Comparison of ENCODE assay signal across 34 cellular contexts in the genomic region with DNA sequence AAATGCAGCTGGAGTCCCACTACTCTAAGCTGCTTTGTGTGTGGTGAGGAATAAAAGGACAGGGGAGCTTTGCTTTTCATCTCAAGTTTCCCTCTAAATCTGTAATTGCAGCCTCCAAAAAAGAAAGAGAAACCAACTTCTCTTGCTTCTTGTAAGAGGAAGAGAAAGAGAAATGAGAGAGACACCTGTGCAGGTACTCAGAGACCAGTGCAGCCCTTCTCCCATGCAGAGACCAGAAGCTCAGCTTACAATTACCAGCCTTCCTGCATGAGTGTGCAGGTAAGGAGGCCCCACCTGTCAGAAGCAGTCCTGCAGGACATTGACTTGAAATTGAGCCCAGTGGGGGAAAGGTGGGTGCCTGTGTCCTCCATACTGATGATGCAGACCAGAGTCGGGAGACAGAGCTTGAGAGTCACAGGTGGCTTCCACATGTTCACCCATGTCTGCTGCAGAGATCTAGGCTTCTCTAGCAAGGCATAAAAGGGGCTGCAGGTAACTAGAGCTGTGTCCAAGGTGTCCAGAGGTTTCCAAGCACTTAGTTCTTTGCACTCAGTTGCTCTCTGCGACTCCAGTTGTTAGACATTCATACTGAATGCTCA. TPM values are rescaled to one million over a fixed set of nuclear protein-coding genes. Genes with fewer than 3 reads are reported as not detected.
DNase-seq lines count a peak whose midpoint lies in the region; ATAC-seq and TF ChIP-seq lines count a peak whose summit lies in the region.
"Had no signal": no experiment of that assay in that cellular context is flagged by ENCODE, and none has a peak within 500 bp of the region (broad histone marks: within the 10 kb centered on the region; RNA-seq: fewer than 3 reads in every experiment).

No MANE protein-coding gene starts in this region.

- peaks cover 5% of the 10 kb centered on the region for H3K9me3 Mint-ChIP-seq in activated CD4-positive, alpha-beta T cell treated with anti-CD3 and anti-CD28 coated beads, Interleukin-2, amount 10 ng/mL, durations not matched to agents 7 days and 5 days
- H3K9me3 Mint-ChIP-seq in osteocyte (ENCODE audit: unreplicated experiment): no peaks in the 10 kb centered on the region
- H3K9me3 Mint-ChIP-seq: activated T-helper 17 cell treated with anti-CD3 and anti-CD28 coated beads, Interleukin-2, amount 50 U/mL, for 72 hours; natural killer cell treated with Interleukin-12 subunit alpha and Interleukin-12 subunit beta and Interleukin-15 and Interleukin-18, amount 100 ng/mL, for 72 hours had no signal

- no peak overlapping the region for H3K4me3 Mint-ChIP-seq in activated CD4-positive, alpha-beta T cell treated with anti-CD3 and anti-CD28 coated beads, Interleukin-2, amount 10 ng/mL, durations not matched to agents 7 days and 5 days
- no peak overlapping the region for H3K4me3 Mint-ChIP-seq in osteocyte (ENCODE audit: unreplicated experiment)
- H3K4me3 Mint-ChIP-seq: activated CD4-positive, alpha-beta T cell treated with anti-CD3 and anti-CD28 coated beads, Interleukin-2, amount 10 ng/mL, durations not matched to agents 24 days and 14 days; activated T-helper 17 cell treated with anti-CD3 and anti-CD28 coated beads, Interleukin-2, amount 50 U/mL, for 72 hours; natural killer cell treated with Interleukin-12 subunit alpha and Interleukin-12 subunit beta and Interleukin-15 and Interleukin-18, amount 100 ng/mL, for 72 hours; stimulated activated memory B cell treated with anti-CD40 and anti-IgM and Interleukin-4, amounts not matched to agents 10 μg/mL and 1 μg/mL and 100 μg/mL, for 72 hours had no signal

- peak; percentile 57 for ATAC-seq in HG02623 (IDR thresholded peaks at IDR 0.05; ENCODE audit: unreplicated experiment)
- ATAC-seq: A549; activated naive CD4-positive, alpha-beta T cell treated with anti-CD3 and anti-CD28 coated beads, Interleukin-2, amount 50 U/mL, for 72 hours; activated T-helper 17 cell treated with anti-CD3 and anti-CD28 coated beads, Interleukin-2, amount 50 U/mL, for 72 hours; natural killer cell treated with Interleukin-12 subunit alpha and Interleukin-12 subunit beta and Interleukin-15 and Interleukin-18, amount 100 ng/mL, for 72 hours; right cardiac atrium; SK-N-SH treated with all-trans-retinoic acid at 6 μM for 48 hours; stimulated activated memory B cell treated with anti-CD40 and anti-IgM and Interleukin-4, amounts not matched to agents 10 μg/mL and 1 μg/mL and 100 μg/mL, for 72 hours had no signal

- H3K27me3 ChIP-seq in MM.1S (replicated peaks; ENCODE audit: insufficient read depth, low read length) (no peaks in the 10 kb centered on the region), GM23248 (replicated peaks; ENCODE audit: insufficient read depth) (no peaks in the 10 kb centered on the region)
- no peaks in the 10 kb centered on the region for H3K27me3 ChIP-seq in effector memory CD4-positive, alpha-beta T cell (replicated peaks; ENCODE audit: control insufficient read depth, insufficient read depth, low read length, poor library complexity, severe bottlenecking)
- H3K27me3 ChIP-seq: BE2C, ovary, testis, uterus had no signal

- peak overlapping the region; percentile 78 for H3K27ac ChIP-seq in MM.1S (ENCODE audit: low read length)
- no peak overlapping the region for H3K27ac ChIP-seq in effector memory CD4-positive, alpha-beta T cell (ENCODE audit: insufficient read depth, low read length, poor library complexity, severe bottlenecking)
- H3K27ac ChIP-seq in GM23248: no peak overlapping the region
- H3K27ac ChIP-seq: A549, ovary, testis, uterus, WERI-Rb-1 had no signal

- TF ChIP-seq CTCF in MM.1S (IDR thresholded peaks at IDR 0.05; ENCODE audit: low read length) (no peak), osteocyte (IDR thresholded peaks at IDR 0.05) (no peak)

- H3K4me2 ChIP-seq in MM.1S (ENCODE audit: low read depth, low read length): peak overlapping the region; percentile 53
- H3K4me2 ChIP-seq in GM23248 (ENCODE audit: unreplicated experiment): no peak overlapping the region
- H3K4me2 ChIP-seq: A549 had no signal

- H3K27ac Mint-ChIP-seq in activated CD4-positive, alpha-beta T cell treated with anti-CD3 and anti-CD28 coated beads, Interleukin-2, amount 10 ng/mL, durations not matched to agents 7 days and 5 days: peak overlapping the region; percentile 58
- H3K27ac Mint-ChIP-seq in osteocyte (ENCODE audit: unreplicated experiment): no peak overlapping the region
- H3K27ac Mint-ChIP-seq: activated CD4-positive, alpha-beta T cell treated with anti-CD3 and anti-CD28 coated beads, Interleukin-2, amount 10 ng/mL, durations not matched to agents 24 days and 14 days; activated naive CD4-positive, alpha-beta T cell treated with anti-CD3 and anti-CD28 coated beads, Interleukin-2, amount 50 U/mL, for 72 hours; activated T-helper 17 cell treated with anti-CD3 and anti-CD28 coated beads, Interleukin-2, amount 50 U/mL, for 72 hours; natural killer cell treated with Interleukin-12 subunit alpha and Interleukin-12 subunit beta and Interleukin-15 and Interleukin-18, amount 100 ng/mL, for 72 hours; stimulated activated memory B cell treated with anti-CD40 and anti-IgM and Interleukin-4, amounts not matched to agents 10 μg/mL and 1 μg/mL and 100 μg/mL, for 72 hours had no signal

- peaks cover 10% of the 10 kb centered on the region for H3K4me1 Mint-ChIP-seq in activated CD4-positive, alpha-beta T cell treated with anti-CD3 and anti-CD28 coated beads, Interleukin-2, amount 10 ng/mL, durations not matched to agents 7 days and 5 days
- no peaks in the 10 kb centered on the region for H3K4me1 Mint-ChIP-seq in osteocyte (ENCODE audit: unreplicated experiment)
- H3K4me1 Mint-ChIP-seq: activated T-helper 17 cell treated with anti-CD3 and anti-CD28 coated beads, Interleukin-2, amount 50 U/mL, for 72 hours had no signal

- H3K36me3 ChIP-seq in MM.1S (replicated peaks; ENCODE audit: insufficient read depth, low read length) (no peaks in the 10 kb centered on the region), GM23248 (ENCODE audit: low read depth) (no peaks in the 10 kb centered on the region)
- H3K36me3 ChIP-seq in effector memory CD4-positive, alpha-beta T cell (ENCODE audit: control insufficient read depth, insufficient read depth, low read length): no peaks in the 10 kb centered on the region
- H3K36me3 ChIP-seq: BE2C, MG63, ovary, uterus, WERI-Rb-1 had no signal

- POLR2A ChIA-PET in activated CD4-positive, alpha-beta T cell treated with anti-CD3 and anti-CD28 coated beads, Interleukin-2, amount 10 ng/mL, durations not matched to agents 7 days and 5 days (lab: Charles Lee): no interaction called here

- in situ Hi-C loops in GM23248 (cut with MboI): no loop called here

- H3K9me2 ChIP-seq in MM.1S (replicated peaks; ENCODE audit: insufficient read depth, low read length) (no peaks in the 10 kb centered on the region), GM23248 (ENCODE audit: insufficient read depth) (no peaks in the 10 kb centered on the region)

- peaks cover 4% of the 10 kb centered on the region for H3K27me3 Mint-ChIP-seq in activated CD4-positive, alpha-beta T cell treated with anti-CD3 and anti-CD28 coated beads, Interleukin-2, amount 10 ng/mL, durations not matched to agents 7 days and 5 days
- H3K27me3 Mint-ChIP-seq in osteocyte (ENCODE audit: unreplicated experiment): peaks cover 15% of the 10 kb centered on the region

- H3K36me3 Mint-ChIP-seq in activated CD4-positive, alpha-beta T cell treated with anti-CD3 and anti-CD28 coated beads, Interleukin-2, amount 10 ng/mL, durations not matched to agents 7 days and 5 days (ENCODE audit: low read depth): no peaks in the 10 kb centered on the region
- no peaks in the 10 kb centered on the region for H3K36me3 Mint-ChIP-seq in osteocyte (ENCODE audit: unreplicated experiment)
- H3K36me3 Mint-ChIP-seq: activated naive CD4-positive, alpha-beta T cell treated with anti-CD3 and anti-CD28 coated beads, Interleukin-2, amount 50 U/mL, for 72 hours; natural killer cell treated with Interleukin-12 subunit alpha and Interleukin-12 subunit beta and Interleukin-15 and Interleukin-18, amount 100 ng/mL, for 72 hours had no signal

- H2AFZ ChIP-seq in MM.1S (ENCODE audit: low read length): peak overlapping the region; percentile 18
- no peak overlapping the region for H2AFZ ChIP-seq in GM23248

- H4K20me1 ChIP-seq in MM.1S (ENCODE audit: insufficient read depth, low read length) (no peaks in the 10 kb centered on the region), GM23248 (ENCODE audit: insufficient read depth) (no peaks in the 10 kb centered on the region)

- 8 to 10% methylated on average over 2 of the region's 2 CpGs for WGBS in GM23248 (ENCODE audit: low coverage in 1 of 2, low lambda C conversion rate in 2 of 2, missing lambda C conversion rate in 2 of 2), 2 experiments

- DNase-seq in activated CD4-positive, alpha-beta T cell treated with anti-CD3 and anti-CD28 coated beads, Interleukin-2, amount 10 ng/mL, durations not matched to agents 7 days and 5 days: no peak
- no peak for DNase-seq in activated CD4-positive, alpha-beta T cell treated with anti-CD3 and anti-CD28 coated beads, Interleukin-2, amount 50 U/mL, for 1 hour
- DNase-seq in MM.1S (peak; percentile 85), osteocyte (ENCODE audit: extremely low spot score, unreplicated experiment) (peak; percentile 30), GM23248 (no peak), ecto neural progenitor cell (ENCODE audit: low spot score) (no peak)
- DNase-seq in effector memory CD4-positive, alpha-beta T cell: no peak
- DNase-seq: activated CD4-positive, alpha-beta T cell treated with anti-CD3 and anti-CD28 coated beads, Interleukin-2, amount 10 ng/mL, durations not matched to agents 24 days and 14 days; anterior cingulate cortex; BE2C; cortex of kidney; DMS53; GF-D8; MG63; NCI-H1417; NCI-H2171; NCI-H524 treated with DMSO at 0.1 percent for 48 hours; ovary; right cardiac atrium; stimulated activated CD4-positive, alpha-beta T cell treated with anti-CD3 and anti-CD28 coated beads, Interleukin-4, amount 100 ng/mL, for 1 hour; testis; uterus; WERI-Rb-1 had no signal

- peak overlapping the region; percentile 16; the same call in 1 of the 2 replicates for H3K4me3 ChIP-seq in MM.1S (ENCODE audit: low read length)
- no peak overlapping the region for H3K4me3 ChIP-seq in effector memory CD4-positive, alpha-beta T cell (ENCODE audit: insufficient read depth, low read depth, low read length, poor library complexity, severe bottlenecking)
- no peak overlapping the region for H3K4me3 ChIP-seq in GM23248
- H3K4me3 ChIP-seq: A549, MG63, ovary, testis, uterus had no signal

- no peaks in the 10 kb centered on the region for H3K79me2 ChIP-seq in MM.1S (ENCODE audit: low read length)
- no peaks in the 10 kb centered on the region for H3K79me2 ChIP-seq in GM23248 (ENCODE audit: insufficient read depth)

- H3K9me3 ChIP-seq in MM.1S (replicated peaks; ENCODE audit: insufficient read depth, low read length) (no peaks in the 10 kb centered on the region), GM23248 (ENCODE audit: low read depth) (no peaks in the 10 kb centered on the region)
- H3K9me3 ChIP-seq in effector memory CD4-positive, alpha-beta T cell (ENCODE audit: control insufficient read depth, low read length): no peaks in the 10 kb centered on the region
- H3K9me3 ChIP-seq: BE2C, MG63, ovary, testis, uterus had no signal

- CTCF ChIA-PET in activated CD4-positive, alpha-beta T cell treated with anti-CD3 and anti-CD28 coated beads, Interleukin-2, amount 10 ng/mL, durations not matched to agents 7 days and 5 days (lab: Charles Lee): no interaction called here

- peaks cover 28% of the 10 kb centered on the region for H3K4me1 ChIP-seq in MM.1S (ENCODE audit: low read length)
- H3K4me1 ChIP-seq in effector memory CD4-positive, alpha-beta T cell (ENCODE audit: control insufficient read depth, insufficient read depth, low read length, poor library complexity, severe bottlenecking): no peaks in the 10 kb centered on the region
- no peaks in the 10 kb centered on the region for H3K4me1 ChIP-seq in GM23248 (ENCODE audit: insufficient read depth)
- H3K4me1 ChIP-seq: A549, BE2C, testis, uterus had no signal

- H3K9ac ChIP-seq in MM.1S (ENCODE audit: low read length): peak overlapping the region; percentile 28
- H3K9ac ChIP-seq in GM23248: no peak overlapping the region

- H3F3A ChIP-seq in MM.1S (ENCODE audit: insufficient read depth, low read length): peaks cover 15% of the 10 kb centered on the region
- H3F3A ChIP-seq in GM23248 (ENCODE audit: insufficient read depth): no peaks in the 10 kb centered on the region

RNA-seq across cellular contexts. Expression of a gene that starts 15.3 kb away (rescaled TPM):
- total RNA-seq in activated CD4-positive, alpha-beta T cell treated with anti-CD3 and anti-CD28 coated beads, Interleukin-2, amount 10 ng/mL, durations not matched to agents 7 days and 5 days: 10 to 100 TPM; 52.7 to 53.9 TPM
- 28.2 and 31.0 TPM in 2 replicates for total RNA-seq in osteocyte
- 11.5 and 27.2 TPM in 2 replicates for total RNA-seq in GM23248 (2014; rRNA removed; shearing (Covaris generic))
- 114 and 117 TPM in 2 replicates for polyA plus RNA-seq in GM23248 (2016; fragmentation: Nextera tagmentation; extraction: Ambion mirVana)

RNA-seq across cellular contexts. Expression of a gene that starts 55.0 kb away (rescaled TPM):
- total RNA-seq in activated CD4-positive, alpha-beta T cell treated with anti-CD3 and anti-CD28 coated beads, Interleukin-2, amount 10 ng/mL, durations not matched to agents 7 days and 5 days: not detected
- not detected in 2 replicates for total RNA-seq in osteocyte
- not detected in 2 replicates for total RNA-seq in GM23248 (2014; rRNA removed; shearing (Covaris generic))
- not detected in 2 replicates for polyA plus RNA-seq in GM23248 (2016; fragmentation: Nextera tagmentation; extraction: Ambion mirVana)
- total RNA-seq: activated naive CD4-positive, alpha-beta T cell treated with anti-CD3 and anti-CD28 coated beads, Interleukin-2, amount 50 U/mL, for 72 hours; activated T-helper 17 cell treated with anti-CD3 and anti-CD28 coated beads, Interleukin-2, amount 50 U/mL, for 72 hours; HT-29; mononuclear cell; natural killer cell treated with Interleukin-12 subunit alpha and Interleukin-12 subunit beta and Interleukin-15 and Interleukin-18, amount 100 ng/mL, for 72 hours; T-helper 2 cell treated with Interferon-gamma antibody and Interleukin-4, amounts not matched to agents 100 ng/mL and 5 ng/mL, for 36 hours had no signal
- polyA plus RNA-seq: keratinocyte had no signal

Comparison
In these comparisons a context has a peak if more than half of its experiments do, and no peak if none do; other contexts are left out.
1. DNase-seq: peak in MM.1S (single experiment) and osteocyte (single experiment); none in activated CD4-positive, alpha-beta T cell treated with anti-CD3 and anti-CD28 coated beads, Interleukin-2, amount 10 ng/mL, durations not matched to agents 7 days and 5 days (single experiment), activated CD4-positive, alpha-beta T cell treated with anti-CD3 and anti-CD28 coated beads, Interleukin-2, amount 50 U/mL, for 1 hour (single experiment), effector memory CD4-positive, alpha-beta T cell (0 of 3), GM23248 (single experiment) and ecto neural progenitor cell (single experiment).